Comparison of ENCODE assay signal across 1 cellular context in the genomic region with DNA sequence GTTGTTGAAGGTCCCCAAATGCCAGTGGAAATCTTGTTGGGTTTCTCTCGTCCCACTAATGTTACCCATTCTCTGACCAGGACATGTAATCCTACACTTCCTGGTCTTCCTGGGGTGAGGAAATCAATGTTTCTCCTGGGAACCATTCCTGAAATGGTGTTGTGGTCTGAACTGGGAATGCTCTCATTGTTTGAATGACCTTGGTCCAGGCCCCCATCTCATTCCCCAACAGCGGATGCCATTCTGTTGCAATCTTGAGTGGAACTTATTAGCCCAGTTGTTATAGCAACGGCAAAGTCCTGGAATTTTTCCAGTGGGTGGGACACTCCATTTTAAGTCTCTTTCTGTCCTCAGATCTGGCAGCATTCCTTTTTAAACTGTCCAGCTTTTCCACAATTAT.
TF ChIP-seq lines count a peak whose summit lies in the region.

No MANE protein-coding gene starts in this region.

TF ChIP-seq in HepG2, 621 proteins besides CTCF, POLR2A, EP300 and RAD21 (continued from another document and continues in another):
- TF ChIP-seq, protein P1, sequence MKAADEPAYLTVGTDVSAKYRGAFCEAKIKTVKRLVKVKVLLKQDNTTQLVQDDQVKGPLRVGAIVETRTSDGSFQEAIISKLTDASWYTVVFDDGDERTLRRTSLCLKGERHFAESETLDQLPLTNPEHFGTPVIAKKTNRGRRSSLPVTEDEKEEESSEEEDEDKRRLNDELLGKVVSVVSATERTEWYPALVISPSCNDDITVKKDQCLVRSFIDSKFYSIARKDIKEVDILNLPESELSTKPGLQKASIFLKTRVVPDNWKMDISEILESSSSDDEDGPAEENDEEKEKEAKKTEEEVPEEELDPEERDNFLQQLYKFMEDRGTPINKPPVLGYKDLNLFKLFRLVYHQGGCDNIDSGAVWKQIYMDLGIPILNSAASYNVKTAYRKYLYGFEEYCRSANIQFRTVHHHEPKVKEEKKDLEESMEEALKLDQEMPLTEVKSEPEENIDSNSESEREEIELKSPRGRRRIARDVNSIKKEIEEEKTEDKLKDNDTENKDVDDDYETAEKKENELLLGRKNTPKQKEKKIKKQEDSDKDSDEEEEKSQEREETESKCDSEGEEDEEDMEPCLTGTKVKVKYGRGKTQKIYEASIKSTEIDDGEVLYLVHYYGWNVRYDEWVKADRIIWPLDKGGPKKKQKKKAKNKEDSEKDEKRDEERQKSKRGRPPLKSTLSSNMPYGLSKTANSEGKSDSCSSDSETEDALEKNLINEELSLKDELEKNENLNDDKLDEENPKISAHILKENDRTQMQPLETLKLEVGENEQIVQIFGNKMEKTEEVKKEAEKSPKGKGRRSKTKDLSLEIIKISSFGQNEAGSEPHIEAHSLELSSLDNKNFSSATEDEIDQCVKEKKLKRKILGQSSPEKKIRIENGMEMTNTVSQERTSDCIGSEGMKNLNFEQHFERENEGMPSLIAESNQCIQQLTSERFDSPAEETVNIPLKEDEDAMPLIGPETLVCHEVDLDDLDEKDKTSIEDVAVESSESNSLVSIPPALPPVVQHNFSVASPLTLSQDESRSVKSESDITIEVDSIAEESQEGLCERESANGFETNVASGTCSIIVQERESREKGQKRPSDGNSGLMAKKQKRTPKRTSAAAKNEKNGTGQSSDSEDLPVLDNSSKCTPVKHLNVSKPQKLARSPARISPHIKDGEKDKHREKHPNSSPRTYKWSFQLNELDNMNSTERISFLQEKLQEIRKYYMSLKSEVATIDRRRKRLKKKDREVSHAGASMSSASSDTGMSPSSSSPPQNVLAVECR (CRISPR knock-in tag; IDR thresholded peaks at IDR 0.05; ENCODE audit: borderline replicate concordance), result no peak
- TF ChIP-seq KLF15 (CRISPR knock-in tag; IDR thresholded peaks at IDR 0.05; ENCODE audit: borderline replicate concordance) (no peak), ZNF232 (CRISPR knock-in tag; IDR thresholded peaks at IDR 0.05; ENCODE audit: borderline replicate concordance) (no peak), RELA (CRISPR knock-in tag; IDR thresholded peaks at IDR 0.05) (no peak), FOXA1 (IDR thresholded peaks at IDR 0.05) (no peak), FOXA1 (CRISPR knock-in tag; IDR thresholded peaks at IDR 0.05) (no peak), NCOA2 (CRISPR knock-in tag; IDR thresholded peaks at IDR 0.05) (peak; percentile 69), SMARCC2 (IDR thresholded peaks at IDR 0.05) (no peak), BORCS8-MEF2B (CRISPR knock-in tag; IDR thresholded peaks at IDR 0.05) (no peak), ZBTB3 (CRISPR knock-in tag; IDR thresholded peaks at IDR 0.05; ENCODE audit: borderline replicate concordance, low read depth) (no peak), ZBTB21 (CRISPR knock-in tag; IDR thresholded peaks at IDR 0.05) (no peak), FOXK2 (IDR thresholded peaks at IDR 0.05) (no peak), MAFK (conservative IDR thresholded peaks at IDR 0.05 in 1 of 2, IDR thresholded peaks at IDR 0.05 in 1 of 2; ENCODE audit: low read length in 2 of 2) (no peak), ISL2 (CRISPR knock-in tag; IDR thresholded peaks at IDR 0.05) (no peak), ZNF768 (CRISPR knock-in tag; IDR thresholded peaks at IDR 0.05) (no peak), ZNF510 (CRISPR knock-in tag; IDR thresholded peaks at IDR 0.05; ENCODE audit: low read depth) (no peak), SMAD1 (CRISPR knock-in tag; IDR thresholded peaks at IDR 0.05; ENCODE audit: borderline replicate concordance, low read depth) (no peak), HNRNPUL1 (IDR thresholded peaks at IDR 0.05; ENCODE audit: low read depth, low read length) (no peak), RBFOX2 (IDR thresholded peaks at IDR 0.05; ENCODE audit: low read depth, low read length) (no peak), MIER2 (CRISPR knock-in tag; IDR thresholded peaks at IDR 0.05) (no peak), MIXL1 (CRISPR knock-in tag; IDR thresholded peaks at IDR 0.05) (0 out of 2 replicates have a peak, but pooled peaks have one; percentile 37), ZNF205 (CRISPR knock-in tag; IDR thresholded peaks at IDR 0.05) (no peak), SOX6 (IDR thresholded peaks at IDR 0.05) (no peak), SOX6 (CRISPR knock-in tag; IDR thresholded peaks at IDR 0.05) (peak; percentile 92), SAP130 (CRISPR knock-in tag; IDR thresholded peaks at IDR 0.05; ENCODE audit: low read depth) (peak; percentile 38; the same call in 1 of the 2 replicates), ZNF24 (IDR thresholded peaks at IDR 0.05) (no peak), HDAC1 (CRISPR knock-in tag; IDR thresholded peaks at IDR 0.05) (0 out of 2 replicates have a peak, but pooled peaks have one; percentile 24), ZSCAN12 (CRISPR knock-in tag; IDR thresholded peaks at IDR 0.05) (no peak), ZNF747 (CRISPR knock-in tag; IDR thresholded peaks at IDR 0.05; ENCODE audit: borderline replicate concordance) (no peak), KLF11 (CRISPR knock-in tag; IDR thresholded peaks at IDR 0.05) (no peak), BRCA1 (CRISPR knock-in tag; IDR thresholded peaks at IDR 0.05) (no peak), RARA (CRISPR knock-in tag; IDR thresholded peaks at IDR 0.05) (peak; percentile 31; the same call in 1 of the 2 replicates), ZNF737 (CRISPR knock-in tag; IDR thresholded peaks at IDR 0.05; ENCODE audit: borderline replicate concordance) (no peak), CBFB (CRISPR knock-in tag; IDR thresholded peaks at IDR 0.05) (no peak)
- TF ChIP-seq, protein P2, sequence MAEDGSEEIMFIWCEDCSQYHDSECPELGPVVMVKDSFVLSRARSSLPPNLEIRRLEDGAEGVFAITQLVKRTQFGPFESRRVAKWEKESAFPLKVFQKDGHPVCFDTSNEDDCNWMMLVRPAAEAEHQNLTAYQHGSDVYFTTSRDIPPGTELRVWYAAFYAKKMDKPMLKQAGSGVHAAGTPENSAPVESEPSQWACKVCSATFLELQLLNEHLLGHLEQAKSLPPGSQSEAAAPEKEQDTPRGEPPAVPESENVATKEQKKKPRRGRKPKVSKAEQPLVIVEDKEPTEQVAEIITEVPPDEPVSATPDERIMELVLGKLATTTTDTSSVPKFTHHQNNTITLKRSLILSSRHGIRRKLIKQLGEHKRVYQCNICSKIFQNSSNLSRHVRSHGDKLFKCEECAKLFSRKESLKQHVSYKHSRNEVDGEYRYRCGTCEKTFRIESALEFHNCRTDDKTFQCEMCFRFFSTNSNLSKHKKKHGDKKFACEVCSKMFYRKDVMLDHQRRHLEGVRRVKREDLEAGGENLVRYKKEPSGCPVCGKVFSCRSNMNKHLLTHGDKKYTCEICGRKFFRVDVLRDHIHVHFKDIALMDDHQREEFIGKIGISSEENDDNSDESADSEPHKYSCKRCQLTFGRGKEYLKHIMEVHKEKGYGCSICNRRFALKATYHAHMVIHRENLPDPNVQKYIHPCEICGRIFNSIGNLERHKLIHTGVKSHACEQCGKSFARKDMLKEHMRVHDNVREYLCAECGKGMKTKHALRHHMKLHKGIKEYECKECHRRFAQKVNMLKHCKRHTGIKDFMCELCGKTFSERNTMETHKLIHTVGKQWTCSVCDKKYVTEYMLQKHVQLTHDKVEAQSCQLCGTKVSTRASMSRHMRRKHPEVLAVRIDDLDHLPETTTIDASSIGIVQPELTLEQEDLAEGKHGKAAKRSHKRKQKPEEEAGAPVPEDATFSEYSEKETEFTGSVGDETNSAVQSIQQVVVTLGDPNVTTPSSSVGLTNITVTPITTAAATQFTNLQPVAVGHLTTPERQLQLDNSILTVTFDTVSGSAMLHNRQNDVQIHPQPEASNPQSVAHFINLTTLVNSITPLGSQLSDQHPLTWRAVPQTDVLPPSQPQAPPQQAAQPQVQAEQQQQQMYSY (CRISPR knock-in tag; IDR thresholded peaks at IDR 0.05), result no peak
- TF ChIP-seq, protein P3, sequence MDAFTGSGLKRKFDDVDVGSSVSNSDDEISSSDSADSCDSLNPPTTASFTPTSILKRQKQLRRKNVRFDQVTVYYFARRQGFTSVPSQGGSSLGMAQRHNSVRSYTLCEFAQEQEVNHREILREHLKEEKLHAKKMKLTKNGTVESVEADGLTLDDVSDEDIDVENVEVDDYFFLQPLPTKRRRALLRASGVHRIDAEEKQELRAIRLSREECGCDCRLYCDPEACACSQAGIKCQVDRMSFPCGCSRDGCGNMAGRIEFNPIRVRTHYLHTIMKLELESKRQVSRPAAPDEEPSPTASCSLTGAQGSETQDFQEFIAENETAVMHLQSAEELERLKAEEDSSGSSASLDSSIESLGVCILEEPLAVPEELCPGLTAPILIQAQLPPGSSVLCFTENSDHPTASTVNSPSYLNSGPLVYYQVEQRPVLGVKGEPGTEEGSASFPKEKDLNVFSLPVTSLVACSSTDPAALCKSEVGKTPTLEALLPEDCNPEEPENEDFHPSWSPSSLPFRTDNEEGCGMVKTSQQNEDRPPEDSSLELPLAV (CRISPR knock-in tag; conservative IDR thresholded peaks at IDR 0.05; ENCODE audit: low read depth), result no peak
- TF ChIP-seq, protein P4, sequence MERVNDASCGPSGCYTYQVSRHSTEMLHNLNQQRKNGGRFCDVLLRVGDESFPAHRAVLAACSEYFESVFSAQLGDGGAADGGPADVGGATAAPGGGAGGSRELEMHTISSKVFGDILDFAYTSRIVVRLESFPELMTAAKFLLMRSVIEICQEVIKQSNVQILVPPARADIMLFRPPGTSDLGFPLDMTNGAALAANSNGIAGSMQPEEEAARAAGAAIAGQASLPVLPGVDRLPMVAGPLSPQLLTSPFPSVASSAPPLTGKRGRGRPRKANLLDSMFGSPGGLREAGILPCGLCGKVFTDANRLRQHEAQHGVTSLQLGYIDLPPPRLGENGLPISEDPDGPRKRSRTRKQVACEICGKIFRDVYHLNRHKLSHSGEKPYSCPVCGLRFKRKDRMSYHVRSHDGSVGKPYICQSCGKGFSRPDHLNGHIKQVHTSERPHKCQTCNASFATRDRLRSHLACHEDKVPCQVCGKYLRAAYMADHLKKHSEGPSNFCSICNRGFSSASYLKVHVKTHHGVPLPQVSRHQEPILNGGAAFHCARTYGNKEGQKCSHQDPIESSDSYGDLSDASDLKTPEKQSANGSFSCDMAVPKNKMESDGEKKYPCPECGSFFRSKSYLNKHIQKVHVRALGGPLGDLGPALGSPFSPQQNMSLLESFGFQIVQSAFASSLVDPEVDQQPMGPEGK (CRISPR knock-in tag; IDR thresholded peaks at IDR 0.05), result peak; percentile 77
- TF ChIP-seq, protein P5, sequence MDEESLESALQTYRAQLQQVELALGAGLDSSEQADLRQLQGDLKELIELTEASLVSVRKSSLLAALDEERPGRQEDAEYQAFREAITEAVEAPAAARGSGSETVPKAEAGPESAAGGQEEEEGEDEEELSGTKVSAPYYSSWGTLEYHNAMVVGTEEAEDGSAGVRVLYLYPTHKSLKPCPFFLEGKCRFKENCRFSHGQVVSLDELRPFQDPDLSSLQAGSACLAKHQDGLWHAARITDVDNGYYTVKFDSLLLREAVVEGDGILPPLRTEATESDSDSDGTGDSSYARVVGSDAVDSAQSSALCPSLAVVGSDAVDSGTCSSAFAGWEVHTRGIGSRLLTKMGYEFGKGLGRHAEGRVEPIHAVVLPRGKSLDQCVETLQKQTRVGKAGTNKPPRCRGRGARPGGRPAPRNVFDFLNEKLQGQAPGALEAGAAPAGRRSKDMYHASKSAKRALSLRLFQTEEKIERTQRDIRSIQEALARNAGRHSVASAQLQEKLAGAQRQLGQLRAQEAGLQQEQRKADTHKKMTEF (CRISPR knock-in tag; IDR thresholded peaks at IDR 0.05), result no peak
- TF ChIP-seq, protein P6, sequence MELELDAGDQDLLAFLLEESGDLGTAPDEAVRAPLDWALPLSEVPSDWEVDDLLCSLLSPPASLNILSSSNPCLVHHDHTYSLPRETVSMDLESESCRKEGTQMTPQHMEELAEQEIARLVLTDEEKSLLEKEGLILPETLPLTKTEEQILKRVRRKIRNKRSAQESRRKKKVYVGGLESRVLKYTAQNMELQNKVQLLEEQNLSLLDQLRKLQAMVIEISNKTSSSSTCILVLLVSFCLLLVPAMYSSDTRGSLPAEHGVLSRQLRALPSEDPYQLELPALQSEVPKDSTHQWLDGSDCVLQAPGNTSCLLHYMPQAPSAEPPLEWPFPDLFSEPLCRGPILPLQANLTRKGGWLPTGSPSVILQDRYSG (CRISPR knock-in tag; IDR thresholded peaks at IDR 0.05), result no peak
- TF ChIP-seq, protein P7, sequence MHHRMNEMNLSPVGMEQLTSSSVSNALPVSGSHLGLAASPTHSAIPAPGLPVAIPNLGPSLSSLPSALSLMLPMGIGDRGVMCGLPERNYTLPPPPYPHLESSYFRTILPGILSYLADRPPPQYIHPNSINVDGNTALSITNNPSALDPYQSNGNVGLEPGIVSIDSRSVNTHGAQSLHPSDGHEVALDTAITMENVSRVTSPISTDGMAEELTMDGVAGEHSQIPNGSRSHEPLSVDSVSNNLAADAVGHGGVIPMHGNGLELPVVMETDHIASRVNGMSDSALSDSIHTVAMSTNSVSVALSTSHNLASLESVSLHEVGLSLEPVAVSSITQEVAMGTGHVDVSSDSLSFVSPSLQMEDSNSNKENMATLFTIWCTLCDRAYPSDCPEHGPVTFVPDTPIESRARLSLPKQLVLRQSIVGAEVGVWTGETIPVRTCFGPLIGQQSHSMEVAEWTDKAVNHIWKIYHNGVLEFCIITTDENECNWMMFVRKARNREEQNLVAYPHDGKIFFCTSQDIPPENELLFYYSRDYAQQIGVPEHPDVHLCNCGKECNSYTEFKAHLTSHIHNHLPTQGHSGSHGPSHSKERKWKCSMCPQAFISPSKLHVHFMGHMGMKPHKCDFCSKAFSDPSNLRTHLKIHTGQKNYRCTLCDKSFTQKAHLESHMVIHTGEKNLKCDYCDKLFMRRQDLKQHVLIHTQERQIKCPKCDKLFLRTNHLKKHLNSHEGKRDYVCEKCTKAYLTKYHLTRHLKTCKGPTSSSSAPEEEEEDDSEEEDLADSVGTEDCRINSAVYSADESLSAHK (CRISPR knock-in tag; IDR thresholded peaks at IDR 0.05; ENCODE audit: borderline replicate concordance), result no peak
